Comparison of ENCODE assay signal across 21 cellular contexts in the genomic region with DNA sequence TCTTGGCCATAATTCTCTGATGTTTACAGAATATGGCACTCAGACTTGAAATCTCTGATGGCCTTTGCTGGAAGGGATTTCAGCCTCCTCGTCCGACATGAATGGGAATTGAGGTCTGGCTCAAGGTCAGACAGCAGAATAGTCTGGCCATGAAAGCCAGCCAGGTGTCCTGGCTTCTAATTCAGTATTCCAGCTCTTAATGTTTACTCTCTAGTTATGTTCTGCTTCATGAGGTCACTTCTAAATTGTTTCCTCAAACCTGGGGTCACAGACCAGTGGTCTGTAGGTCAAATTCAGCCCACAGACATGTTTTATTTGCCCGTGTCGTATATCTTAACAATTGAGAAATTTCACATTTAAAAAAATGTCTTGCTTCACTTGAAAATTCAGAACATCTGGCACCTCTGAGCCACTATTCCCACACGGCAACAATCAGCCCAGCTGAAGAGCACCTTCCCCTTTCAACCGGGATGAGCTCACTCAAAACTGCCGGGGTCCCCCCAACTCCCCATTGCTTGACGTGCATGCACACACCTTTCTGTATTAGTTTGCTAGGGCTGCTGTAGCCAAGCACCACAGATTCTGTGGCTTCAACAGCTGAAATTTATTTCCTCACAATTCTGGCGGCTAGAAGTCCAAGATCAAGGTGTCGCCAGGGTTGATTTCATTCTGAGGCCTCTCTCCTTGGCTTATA.
DNase-seq lines count a peak whose midpoint lies in the region; ATAC-seq, FAIRE-seq and TF ChIP-seq lines count a peak whose summit lies in the region.
"Had no signal": no experiment of that assay in that cellular context is flagged by ENCODE, and none has a peak within 500 bp of the region (broad histone marks: within the 10 kb centered on the region; RNA-seq: fewer than 3 reads in every experiment).

No MANE protein-coding gene starts in this region.

- no peaks in the 10 kb centered on the region for H3K79me2 ChIP-seq in HepG2 (ENCODE audit: insufficient read depth, low read length)

- CTCF ChIA-PET in HepG2 (lab: Yijun Ruan, JAX; ENCODE audit: low intra/inter-chr PET ratio, low total read pairs) = interaction anchor here (1.6 kb wide), 1 partner anchor 252 kb away, joined by 3 read pairs; no protein-coding TSS in a partner anchor

- intact Hi-C loops in heart right ventricle (cut with DNase I) = loop anchor here in 1 of 10 donors (10.0 kb wide), 1 partner anchor 238 kb away; no protein-coding TSS in a partner anchor
- intact Hi-C loops in left ventricle myocardium inferior (cut with micrococcal nuclease) = no loop called here
- intact Hi-C loops in HepG2 (cut with micrococcal nuclease; ENCODE audit: unreplicated experiment) = no loop called here

- in situ Hi-C loops in astrocyte of the spinal cord (cut with HindIII; ENCODE audit: low sequenced_read_pairs) (no loop called here), HepG2 (cut with HindIII; ENCODE audit: extremely low pct_ligation_motif_present, low pct_unique_long_range_greater_than_20kb) (loop anchor here (5.0 kb wide), 1 partner anchor 245 kb away; the partner anchor contains the start of gene ENC1)

- TF ChIP-seq EP300 in HepG2 (IDR thresholded peaks at IDR 0.05; ENCODE audit: low read depth in 2 of 2, low read length in 2 of 2) (no peak), HepG2 (CRISPR knock-in tag; IDR thresholded peaks at IDR 0.05; ENCODE audit: borderline replicate concordance) (no peak)

- no peak overlapping the region for H2AFZ ChIP-seq in HepG2 (ENCODE audit: low read length)

- H3K27me3 ChIP-seq in heart right ventricle (no peaks in the 10 kb centered on the region), left ventricle myocardium inferior (ENCODE audit: low read depth) (no peaks in the 10 kb centered on the region), HepG2 (ENCODE audit: control insufficient read depth in 1 of 2, insufficient read depth in 2 of 2, low read length in 2 of 2) (no peaks in the 10 kb centered on the region)
- H3K27me3 ChIP-seq: spleen had no signal

- BruUV-seq in HepG2 (replicated peaks; lab: Mats Ljungman, UMichigan) = no TSS peak

- H4K20me1 ChIP-seq in HepG2 (ENCODE audit: insufficient read depth, low read length) = no peaks in the 10 kb centered on the region

- POLR2A ChIA-PET in HepG2 (lab: Yijun Ruan, JAX) = interaction anchor here (1.0 kb wide), 1 partner anchor 244 kb away, joined by 6 read pairs; the partner anchor contains the start of gene ENC1

- H3K4me1 ChIP-seq in heart right ventricle (peaks cover 0 to 15% (median 3%) of the 10 kb centered on the region in 9 donors), left ventricle myocardium inferior (peaks cover 8% of the 10 kb centered on the region), HepG2 (ENCODE audit: insufficient read depth, low read length) (peaks cover 42% of the 10 kb centered on the region)
- H3K4me1 ChIP-seq: prostate gland, spleen had no signal

- no peak for TF ChIP-seq RAD21 in HepG2 (CRISPR knock-in tag; IDR thresholded peaks at IDR 0.05)

- H3K27ac ChIP-seq in heart right ventricle (peak overlapping the region in 3 of 10 donors; percentile 17 to 37 (median 22)), left ventricle myocardium inferior (replicated peaks) (no peak overlapping the region), HepG2 (ENCODE audit: extremely low read length, insufficient read depth, low read length) (no peak overlapping the region), substantia nigra (ENCODE audit: low read depth, low read length, poor library complexity, severe bottlenecking) (no peak overlapping the region)
- H3K27ac ChIP-seq: prostate gland, spleen had no signal

- peaks cover 0 to 12% (median 0%) of the 10 kb centered on the region in 11 donors for H3K9me3 ChIP-seq in heart right ventricle
- no peaks in the 10 kb centered on the region for H3K9me3 ChIP-seq in left ventricle myocardium inferior (replicated peaks)
- H3K9me3 ChIP-seq in HepG2 (ENCODE audit: low read length) = no peaks in the 10 kb centered on the region
- H3K9me3 ChIP-seq: prostate gland had no signal

- 73 to 81% methylated on average over 10 of the region's 10 CpGs for WGBS in heart right ventricle, 2 donors
- 60% methylated on average over 10 of the region's 10 CpGs for WGBS in HepG2 (ENCODE audit: low lambda C conversion rate)

- TF ChIP-seq POLR2A in HepG2 (IDR thresholded peaks at IDR 0.05; ENCODE audit: insufficient read depth in 1 of 2, low read depth in 2 of 2, low read length in 2 of 2) = no peak

- ATAC-seq in heart right ventricle (peak in 5 of 8 donors; percentile 4 to 67 (median 42)), HepG2 (no peak), HG03521 (IDR thresholded peaks at IDR 0.05; ENCODE audit: unreplicated experiment) (no peak), GM21515 (IDR thresholded peaks at IDR 0.05; ENCODE audit: unreplicated experiment) (no peak), HG03520 (IDR thresholded peaks at IDR 0.05; ENCODE audit: unreplicated experiment) (no peak)
- ATAC-seq: effector memory CD8-positive, alpha-beta T cell; WTC11 had no signal

- H3K4me2 ChIP-seq in HepG2 (ENCODE audit: low read depth, low read length) = no peak overlapping the region

- H3K4me3 ChIP-seq in heart right ventricle = no peak overlapping the region
- H3K4me3 ChIP-seq in left ventricle myocardium inferior = no peak overlapping the region
- no peak overlapping the region for H3K4me3 ChIP-seq in astrocyte of the spinal cord (ENCODE audit: low read depth, low read length)
- no peak overlapping the region for H3K4me3 ChIP-seq in HepG2 (replicated peaks in 1 of 3; ENCODE audit: insufficient read depth in 1 of 3, low read depth in 2 of 3, low read length in 3 of 3)
- H3K4me3 ChIP-seq: prostate gland, spleen had no signal

- no peak overlapping the region for H3K9ac ChIP-seq in HepG2 (ENCODE audit: insufficient read depth, low read depth, low read length)
- H3K9ac ChIP-seq: KMS-11 had no signal

- TF ChIP-seq CTCF in heart right ventricle (IDR thresholded peaks at IDR 0.05) (no peak), left ventricle myocardium inferior (IDR thresholded peaks at IDR 0.05; ENCODE audit: borderline replicate concordance) (no peak), astrocyte of the spinal cord (IDR thresholded peaks at IDR 0.05; ENCODE audit: low read depth, low read length) (no peak), HepG2 (CRISPR knock-in tag; IDR thresholded peaks at IDR 0.05) (no peak)

- FAIRE-seq in HepG2 (lab: Jason Lieb, UNC) = no peak

- H3K36me3 ChIP-seq in heart right ventricle = no peaks in the 10 kb centered on the region
- H3K36me3 ChIP-seq in left ventricle myocardium inferior = no peaks in the 10 kb centered on the region
- no peaks in the 10 kb centered on the region for H3K36me3 ChIP-seq in HepG2 (replicated peaks in 1 of 2; ENCODE audit: control insufficient read depth in 1 of 2, insufficient read depth in 2 of 2, low read length in 2 of 2)
- H3K36me3 ChIP-seq: prostate gland, spleen had no signal

- DNase-seq in heart right ventricle (peak in 1 of 2 donors; percentile 32), left ventricle myocardium inferior (no peak), astrocyte of the spinal cord (ENCODE audit: low read depth, low spot score) (peak; percentile 37), HepG2 (ENCODE audit: low spot score) (peak; percentile 40), substantia nigra (lab: John Stamatoyannopoulos, UW) (no peak)
- DNase-seq: activated CD4-positive, alpha-beta T cell treated with anti-CD3 and anti-CD28 coated beads, Interleukin-2, amount 50 U/mL, for 48 hours; activated naive CD4-positive, alpha-beta T cell treated with Interleukin-2 at 50 U/mL for 16 hours; amygdala; CD4-positive, alpha-beta T cell; effector memory CD8-positive, alpha-beta T cell; midbrain; NCI-H2081 treated with DMSO at 0.1 percent for 48 hours; NCI-H524 treated with DMSO at 0.1 percent for 48 hours; OCI-M1; spleen had no signal

TF ChIP-seq in HepG2, 621 proteins besides CTCF, POLR2A, EP300 and RAD21 (continues in another document):
- TF ChIP-seq JUND (CRISPR knock-in tag; IDR thresholded peaks at IDR 0.05) (no peak), RNF2 (conservative IDR thresholded peaks at IDR 0.05; ENCODE audit: low read depth) (no peak), NR2F6 (IDR thresholded peaks at IDR 0.05) (peak; percentile 45), NR2F6 (CRISPR knock-in tag; IDR thresholded peaks at IDR 0.05) (0 out of 2 replicates have a peak, but pooled peaks have one; percentile 14)
- TF ChIP-seq, protein P1, sequence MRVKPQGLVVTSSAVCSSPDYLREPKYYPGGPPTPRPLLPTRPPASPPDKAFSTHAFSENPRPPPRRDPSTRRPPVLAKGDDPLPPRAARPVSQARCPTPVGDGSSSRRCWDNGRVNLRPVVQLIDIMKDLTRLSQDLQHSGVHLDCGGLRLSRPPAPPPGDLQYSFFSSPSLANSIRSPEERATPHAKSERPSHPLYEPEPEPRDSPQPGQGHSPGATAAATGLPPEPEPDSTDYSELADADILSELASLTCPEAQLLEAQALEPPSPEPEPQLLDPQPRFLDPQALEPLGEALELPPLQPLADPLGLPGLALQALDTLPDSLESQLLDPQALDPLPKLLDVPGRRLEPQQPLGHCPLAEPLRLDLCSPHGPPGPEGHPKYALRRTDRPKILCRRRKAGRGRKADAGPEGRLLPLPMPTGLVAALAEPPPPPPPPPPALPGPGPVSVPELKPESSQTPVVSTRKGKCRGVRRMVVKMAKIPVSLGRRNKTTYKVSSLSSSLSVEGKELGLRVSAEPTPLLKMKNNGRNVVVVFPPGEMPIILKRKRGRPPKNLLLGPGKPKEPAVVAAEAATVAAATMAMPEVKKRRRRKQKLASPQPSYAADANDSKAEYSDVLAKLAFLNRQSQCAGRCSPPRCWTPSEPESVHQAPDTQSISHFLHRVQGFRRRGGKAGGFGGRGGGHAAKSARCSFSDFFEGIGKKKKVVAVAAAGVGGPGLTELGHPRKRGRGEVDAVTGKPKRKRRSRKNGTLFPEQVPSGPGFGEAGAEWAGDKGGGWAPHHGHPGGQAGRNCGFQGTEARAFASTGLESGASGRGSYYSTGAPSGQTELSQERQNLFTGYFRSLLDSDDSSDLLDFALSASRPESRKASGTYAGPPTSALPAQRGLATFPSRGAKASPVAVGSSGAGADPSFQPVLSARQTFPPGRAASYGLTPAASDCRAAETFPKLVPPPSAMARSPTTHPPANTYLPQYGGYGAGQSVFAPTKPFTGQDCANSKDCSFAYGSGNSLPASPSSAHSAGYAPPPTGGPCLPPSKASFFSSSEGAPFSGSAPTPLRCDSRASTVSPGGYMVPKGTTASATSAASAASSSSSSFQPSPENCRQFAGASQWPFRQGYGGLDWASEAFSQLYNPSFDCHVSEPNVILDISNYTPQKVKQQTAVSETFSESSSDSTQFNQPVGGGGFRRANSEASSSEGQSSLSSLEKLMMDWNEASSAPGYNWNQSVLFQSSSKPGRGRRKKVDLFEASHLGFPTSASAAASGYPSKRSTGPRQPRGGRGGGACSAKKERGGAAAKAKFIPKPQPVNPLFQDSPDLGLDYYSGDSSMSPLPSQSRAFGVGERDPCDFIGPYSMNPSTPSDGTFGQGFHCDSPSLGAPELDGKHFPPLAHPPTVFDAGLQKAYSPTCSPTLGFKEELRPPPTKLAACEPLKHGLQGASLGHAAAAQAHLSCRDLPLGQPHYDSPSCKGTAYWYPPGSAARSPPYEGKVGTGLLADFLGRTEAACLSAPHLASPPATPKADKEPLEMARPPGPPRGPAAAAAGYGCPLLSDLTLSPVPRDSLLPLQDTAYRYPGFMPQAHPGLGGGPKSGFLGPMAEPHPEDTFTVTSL (CRISPR knock-in tag; IDR thresholded peaks at IDR 0.05; ENCODE audit: borderline replicate concordance) = peak; percentile 26; the same call in 1 of the 2 replicates

Comparison
In these comparisons a context has a peak if more than half of its experiments do, and no peak if none do; other contexts are left out.
1. ATAC-seq: peak in heart right ventricle (5 of 8); none in HepG2 (single experiment), HG03521 (single experiment), GM21515 (single experiment) and HG03520 (single experiment).
2. DNase-seq: peak in astrocyte of the spinal cord (single experiment) and HepG2 (single experiment); none in left ventricle myocardium inferior (single experiment) and substantia nigra (0 of 49).